Comparison of ENCODE assay signal across 12 cellular contexts in the genomic region with DNA sequence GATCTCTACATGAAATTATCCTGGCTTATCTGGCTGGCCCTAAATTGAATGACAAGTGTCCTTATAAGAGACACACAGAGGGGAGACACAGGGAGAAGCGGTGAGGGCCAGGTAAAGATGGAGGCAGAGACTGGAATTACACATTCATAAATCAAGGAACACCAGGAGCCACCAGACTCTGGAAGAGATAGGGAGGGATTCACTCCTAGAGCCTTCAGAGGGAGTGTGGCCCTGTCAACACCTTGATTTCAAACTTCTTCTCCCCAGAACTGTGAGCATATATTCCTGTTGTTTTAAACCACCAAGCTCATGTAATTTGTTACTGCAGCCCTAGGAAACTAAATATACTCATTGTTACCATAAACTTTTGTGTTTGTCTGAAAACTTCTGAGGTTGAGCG.
DNase-seq lines count a peak whose midpoint lies in the region; ATAC-seq, FAIRE-seq and TF ChIP-seq lines count a peak whose summit lies in the region.
"Had no signal": no experiment of that assay in that cellular context is flagged by ENCODE, and none has a peak within 500 bp of the region (broad histone marks: within the 10 kb centered on the region; RNA-seq: fewer than 3 reads in every experiment).

No MANE protein-coding gene starts in this region.

- H3K4me2 ChIP-seq in mesenchymal stem cell (ENCODE audit: low read length, poor library complexity, severe bottlenecking) (no peak overlapping the region), HepG2 (ENCODE audit: low read depth, low read length) (no peak overlapping the region)

- no TSS peak for BruUV-seq in HepG2 (replicated peaks; lab: Mats Ljungman, UMichigan)

- no peak for TF ChIP-seq POLR2A in HepG2 (IDR thresholded peaks at IDR 0.05; ENCODE audit: insufficient read depth in 1 of 2, low read depth in 2 of 2, low read length in 2 of 2)

- H3K4me3 ChIP-seq in RWPE2 (ENCODE audit: severe bottlenecking) (no peak overlapping the region), mesenchymal stem cell (ENCODE audit: insufficient read depth in 1 of 2, low read depth in 1 of 2, low read length in 2 of 2) (no peak overlapping the region), HepG2 (replicated peaks in 1 of 3; ENCODE audit: insufficient read depth in 1 of 3, low read depth in 2 of 3, low read length in 3 of 3) (no peak overlapping the region)

- H3K27me3 Mint-ChIP-seq in type B pancreatic cell: no peaks in the 10 kb centered on the region
- H3K27me3 Mint-ChIP-seq: CD8-positive, alpha-beta memory T cell; IgD-negative memory B cell had no signal

- no peaks in the 10 kb centered on the region; the same call in 1 of the 2 replicates for H4K20me1 ChIP-seq in HepG2 (ENCODE audit: insufficient read depth, low read length)

- H3K27me3 ChIP-seq in RWPE2 (ENCODE audit: insufficient read depth, poor library complexity, severe bottlenecking) (no peaks in the 10 kb centered on the region), mesenchymal stem cell (ENCODE audit: control insufficient read depth in 1 of 2, insufficient read depth in 1 of 2, low read length in 2 of 2) (no peaks in the 10 kb centered on the region), HepG2 (ENCODE audit: control insufficient read depth in 1 of 2, insufficient read depth in 2 of 2, low read length in 2 of 2) (no peaks in the 10 kb centered on the region)

- intact Hi-C loops in HepG2 (cut with micrococcal nuclease; ENCODE audit: unreplicated experiment): no loop called here

- no peak for FAIRE-seq in HepG2 (lab: Jason Lieb, UNC)

- H3K14ac ChIP-seq in mesenchymal stem cell (ENCODE audit: low read length in 2 of 2): no peak overlapping the region

- H2BK5ac ChIP-seq in mesenchymal stem cell (ENCODE audit: low read depth, low read length, poor library complexity, severe bottlenecking): peak overlapping the region; percentile 87

- H3K4ac ChIP-seq in mesenchymal stem cell (ENCODE audit: low read depth in 1 of 2, low read length in 2 of 2): no peak overlapping the region

- TF ChIP-seq CTCF in RWPE2 (IDR thresholded peaks at IDR 0.05; ENCODE audit: poor library complexity, severe bottlenecking) (no peak), type B pancreatic cell (conservative IDR thresholded peaks at IDR 0.05) (no peak), HepG2 (CRISPR knock-in tag; IDR thresholded peaks at IDR 0.05) (no peak)

- peaks cover 15% of the 10 kb centered on the region for H3K4me1 Mint-ChIP-seq in type B pancreatic cell (ENCODE audit: unreplicated experiment)
- H3K4me1 Mint-ChIP-seq: CD8-positive, alpha-beta memory T cell had no signal

- TF ChIP-seq EP300 in HepG2 (IDR thresholded peaks at IDR 0.05; ENCODE audit: low read depth in 2 of 2, low read length in 2 of 2): no peak
- TF ChIP-seq EP300 in HepG2 (CRISPR knock-in tag; IDR thresholded peaks at IDR 0.05; ENCODE audit: borderline replicate concordance): no peak

- H3K9ac ChIP-seq in mesenchymal stem cell (ENCODE audit: low read length) (no peak overlapping the region), HepG2 (ENCODE audit: insufficient read depth, low read depth, low read length) (no peak overlapping the region)

- H3K27ac Mint-ChIP-seq in type B pancreatic cell: no peak overlapping the region
- H3K27ac Mint-ChIP-seq: CD8-positive, alpha-beta memory T cell; IgD-negative memory B cell had no signal

- in situ Hi-C loops in HepG2 (cut with HindIII; ENCODE audit: extremely low pct_ligation_motif_present, low pct_unique_long_range_greater_than_20kb): no loop called here

- DNase-seq in NCI-H226 (peak; percentile 33), RWPE2 (ENCODE audit: low spot score) (no peak), mesenchymal stem cell (no peak), type B pancreatic cell (ENCODE audit: extremely low spot score, unreplicated experiment) (no peak), hippocampal formation (lab: John Stamatoyannopoulos, UW) (no peak), HepG2 (ENCODE audit: low spot score) (no peak)
- DNase-seq: Caco-2; CD8-positive, alpha-beta memory T cell; DMS53; GF-D8 had no signal

- H3K27ac ChIP-seq in RWPE2 (ENCODE audit: poor library complexity, severe bottlenecking) (peak overlapping the region; percentile 87), mesenchymal stem cell (ENCODE audit: low read length, poor library complexity, severe bottlenecking) (peak overlapping the region; percentile 23), HepG2 (ENCODE audit: extremely low read length, insufficient read depth, low read length) (no peak overlapping the region)

- ATAC-seq in RWPE2 (ENCODE audit: low read depth): no peak
- no peak for ATAC-seq in HG03108 (IDR thresholded peaks at IDR 0.05; ENCODE audit: unreplicated experiment)
- no peak for ATAC-seq in HepG2

- H3K23ac ChIP-seq in mesenchymal stem cell (ENCODE audit: low read length in 2 of 2): no peak overlapping the region

- no peak overlapping the region for H2AFZ ChIP-seq in mesenchymal stem cell (ENCODE audit: low read depth, low read length)
- H2AFZ ChIP-seq in HepG2 (ENCODE audit: low read length): no peak overlapping the region

- no peaks in the 10 kb centered on the region for H3K36me3 Mint-ChIP-seq in type B pancreatic cell
- H3K36me3 Mint-ChIP-seq: CD8-positive, alpha-beta memory T cell; IgD-negative memory B cell had no signal

- H2BK12ac ChIP-seq in mesenchymal stem cell (ENCODE audit: low read length in 2 of 2): peak overlapping the region in 1 of 2 experiments; percentile 37

- H4K91ac ChIP-seq in mesenchymal stem cell (ENCODE audit: low read length): no peak overlapping the region

- peaks cover 3% of the 10 kb centered on the region for H3K79me1 ChIP-seq in mesenchymal stem cell (replicated peaks; ENCODE audit: low read length, poor library complexity, severe bottlenecking)

- H3K18ac ChIP-seq in mesenchymal stem cell (ENCODE audit: low read depth in 1 of 2, low read length in 2 of 2): no peak overlapping the region

- H3K36me3 ChIP-seq in RWPE2 (ENCODE audit: low read depth): no peaks in the 10 kb centered on the region
- H3K36me3 ChIP-seq in mesenchymal stem cell (ENCODE audit: control insufficient read depth in 1 of 2, insufficient read depth in 2 of 2, low read depth in 1 of 2, low read length in 2 of 2): no peaks in the 10 kb centered on the region
- H3K36me3 ChIP-seq in HepG2 (replicated peaks in 1 of 2; ENCODE audit: control insufficient read depth in 1 of 2, insufficient read depth in 2 of 2, low read length in 2 of 2): 0 out of 5 replicates have a peak, but pooled peaks cover 0 to 2% of the 10 kb centered on the region in 2 experiments

- H3K79me2 ChIP-seq in HepG2 (ENCODE audit: insufficient read depth, low read length): no peaks in the 10 kb centered on the region

- H4K8ac ChIP-seq in mesenchymal stem cell (ENCODE audit: low read length): no peak overlapping the region

- no peak overlapping the region for H3K4me3 Mint-ChIP-seq in type B pancreatic cell
- H3K4me3 Mint-ChIP-seq: CD8-positive, alpha-beta memory T cell; IgD-negative memory B cell had no signal

- peak overlapping the region; percentile 20 for H2AK5ac ChIP-seq in mesenchymal stem cell (ENCODE audit: low read length, severe bottlenecking)

- H3K4me1 ChIP-seq in RWPE2 (ENCODE audit: insufficient read depth, poor library complexity, severe bottlenecking): peaks cover 24% of the 10 kb centered on the region
- H3K4me1 ChIP-seq in mesenchymal stem cell (ENCODE audit: control insufficient read depth, insufficient read depth, low read depth, low read length): peaks cover 9% of the 10 kb centered on the region
- no peaks in the 10 kb centered on the region for H3K4me1 ChIP-seq in HepG2 (ENCODE audit: insufficient read depth, low read length)

- H3K9me3 ChIP-seq in RWPE2 (ENCODE audit: severe bottlenecking) (no peaks in the 10 kb centered on the region), mesenchymal stem cell (ENCODE audit: control insufficient read depth, low read length) (no peaks in the 10 kb centered on the region), HepG2 (ENCODE audit: low read length) (no peaks in the 10 kb centered on the region)
- H3K9me3 ChIP-seq: Caco-2 had no signal

- POLR2A ChIA-PET in HepG2 (lab: Yijun Ruan, JAX): no interaction called here

- CTCF ChIA-PET in HepG2 (lab: Yijun Ruan, JAX; ENCODE audit: low intra/inter-chr PET ratio, low total read pairs): no interaction called here

- WGBS in mesenchymal stem cell: 100% methylated on average over 1 of the region's 2 CpGs
- 97% methylated on average over 2 of the region's 2 CpGs for WGBS in HepG2 (ENCODE audit: low lambda C conversion rate)

- no peak overlapping the region for H2BK120ac ChIP-seq in mesenchymal stem cell (ENCODE audit: low read depth, low read length)

- TF ChIP-seq RAD21 in HepG2 (CRISPR knock-in tag; IDR thresholded peaks at IDR 0.05): no peak

- no peak overlapping the region for H2BK15ac ChIP-seq in mesenchymal stem cell (ENCODE audit: low read depth, poor library complexity, severe bottlenecking)

- H3K9me3 Mint-ChIP-seq in type B pancreatic cell: no peaks in the 10 kb centered on the region

TF ChIP-seq in HepG2, 621 proteins besides CTCF, POLR2A, EP300 and RAD21 (continues in another document):
- no peak for TF ChIP-seq TOPORS (CRISPR knock-in tag; IDR thresholded peaks at IDR 0.05)
- no peak for TF ChIP-seq ZBTB42 (CRISPR knock-in tag; IDR thresholded peaks at IDR 0.05)
- no peak for TF ChIP-seq GZF1 (CRISPR knock-in tag; IDR thresholded peaks at IDR 0.05)
- no peak for TF ChIP-seq ZNF33A (CRISPR knock-in tag; IDR thresholded peaks at IDR 0.05; ENCODE audit: borderline replicate concordance)
- no peak for TF ChIP-seq KDM5A (IDR thresholded peaks at IDR 0.05; ENCODE audit: borderline replicate concordance, low read length)
- no peak for TF ChIP-seq SMYD3 (CRISPR knock-in tag; IDR thresholded peaks at IDR 0.05)
- TF ChIP-seq KMT2B (CRISPR knock-in tag; IDR thresholded peaks at IDR 0.05): no peak
- no peak for TF ChIP-seq SALL2 (CRISPR knock-in tag; IDR thresholded peaks at IDR 0.05)
- TF ChIP-seq RFX5 (IDR thresholded peaks at IDR 0.05; ENCODE audit: low read depth, low read length): no peak
- TF ChIP-seq HNRNPL (IDR thresholded peaks at IDR 0.05; ENCODE audit: low read depth, low read length): no peak
- TF ChIP-seq ZNF615 (CRISPR knock-in tag; IDR thresholded peaks at IDR 0.05; ENCODE audit: borderline replicate concordance): no peak
- no peak for TF ChIP-seq POLR2AphosphoS5 (IDR thresholded peaks at IDR 0.05; ENCODE audit: low read depth, low read length)
